Comparison of ENCODE assay signal across 1 cellular context in the genomic region with DNA sequence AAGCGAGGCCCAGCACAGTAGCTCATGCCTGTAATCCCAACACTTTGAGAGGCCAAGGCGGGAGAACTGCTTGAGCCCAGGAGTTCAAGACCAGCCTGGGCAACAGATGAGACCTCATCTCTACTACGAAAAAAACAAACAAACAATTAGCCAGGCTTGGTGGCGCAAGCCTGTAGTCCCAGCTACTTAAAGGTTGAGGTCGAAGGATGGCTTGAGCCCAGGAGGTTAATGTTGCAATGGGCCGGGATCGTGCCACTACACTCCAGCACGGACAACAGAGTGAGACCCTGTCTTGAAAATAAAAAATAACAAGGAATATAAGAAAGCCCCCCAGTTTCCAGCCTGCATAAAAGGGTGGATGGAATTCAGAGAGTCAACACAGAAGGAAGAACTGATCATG.
TF ChIP-seq lines count a peak whose summit lies in the region.

No MANE protein-coding gene starts in this region.

TF ChIP-seq in IMR-90, 13 proteins besides CTCF, POLR2A, EP300 and RAD21:
- TF ChIP-seq SMC3 (IDR thresholded peaks at IDR 0.05; ENCODE audit: low read depth, low read length): no peak
- TF ChIP-seq MAZ (IDR thresholded peaks at IDR 0.05; ENCODE audit: borderline replicate concordance, low read depth, low read length): no peak
- TF ChIP-seq CHD1 (IDR thresholded peaks at IDR 0.05; ENCODE audit: low read depth, low read length): no peak
- TF ChIP-seq, protein P1, sequence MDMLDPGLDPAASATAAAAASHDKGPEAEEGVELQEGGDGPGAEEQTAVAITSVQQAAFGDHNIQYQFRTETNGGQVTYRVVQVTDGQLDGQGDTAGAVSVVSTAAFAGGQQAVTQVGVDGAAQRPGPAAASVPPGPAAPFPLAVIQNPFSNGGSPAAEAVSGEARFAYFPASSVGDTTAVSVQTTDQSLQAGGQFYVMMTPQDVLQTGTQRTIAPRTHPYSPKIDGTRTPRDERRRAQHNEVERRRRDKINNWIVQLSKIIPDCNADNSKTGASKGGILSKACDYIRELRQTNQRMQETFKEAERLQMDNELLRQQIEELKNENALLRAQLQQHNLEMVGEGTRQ (IDR thresholded peaks at IDR 0.05; ENCODE audit: low read depth, low read length): no peak
- no peak for TF ChIP-seq MXI1 (IDR thresholded peaks at IDR 0.05; ENCODE audit: borderline replicate concordance, low read depth, low read length)
- TF ChIP-seq RCOR1 (IDR thresholded peaks at IDR 0.05; ENCODE audit: insufficient replicate concordance, low read length): no peak
- no peak for TF ChIP-seq RFX5 (IDR thresholded peaks at IDR 0.05; ENCODE audit: low read depth, low read length)
- no peak for TF ChIP-seq MAFK (IDR thresholded peaks at IDR 0.05; ENCODE audit: low read depth, low read length)
- no peak for TF ChIP-seq BHLHE40 (IDR thresholded peaks at IDR 0.05; ENCODE audit: low read depth, low read length)
- no peak for TF ChIP-seq CEBPB (IDR thresholded peaks at IDR 0.05; ENCODE audit: low read depth, low read length)
TF ChIP-seq in IMR-90: peak in this region for 0.
